29 cellular contexts compared by ENCODE assay signal in the genomic region with DNA sequence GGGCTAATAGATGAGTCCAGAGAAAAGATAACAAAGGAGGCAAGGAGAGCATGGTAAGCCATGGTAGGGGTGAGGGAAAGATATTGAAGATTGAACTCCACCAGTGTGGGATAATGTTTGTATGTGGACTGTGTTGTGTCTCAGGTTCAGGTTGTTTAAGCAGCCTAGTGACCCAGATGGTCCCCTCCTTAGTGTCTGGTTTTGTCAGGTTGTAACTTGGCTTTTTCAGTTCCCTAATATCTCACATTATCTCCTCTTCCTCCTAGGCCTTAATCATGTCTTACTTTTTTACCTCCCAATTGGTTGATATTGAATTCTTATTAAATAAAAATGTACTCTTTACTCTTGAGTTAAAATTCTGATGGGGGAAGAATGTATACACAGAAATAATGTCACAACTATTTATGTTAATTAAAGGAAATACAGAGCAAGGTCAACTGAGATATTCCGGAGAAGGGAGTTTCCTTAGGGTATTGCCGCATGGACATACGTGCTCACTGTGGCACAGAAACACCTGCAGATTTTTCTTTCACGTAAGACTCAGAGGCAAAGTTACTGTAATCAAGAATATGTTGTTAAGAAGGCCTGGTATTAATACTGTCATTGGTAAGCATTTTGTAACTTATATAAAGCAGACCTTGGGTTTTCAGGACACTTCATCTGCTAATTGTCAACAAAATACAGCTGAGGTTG. TPM values are rescaled to one million over a fixed set of nuclear protein-coding genes. Genes with fewer than 3 reads are reported as not detected.
"Had no signal": no experiment of that assay in that cellular context is flagged by ENCODE, and none has a peak within 500 bp of the region (broad histone marks: within the 10 kb centered on the region; RNA-seq: fewer than 3 reads in every experiment).

No MANE protein-coding gene starts in this region.

- ATAC-seq: activated CD4-positive, alpha-beta T cell treated with anti-CD3 and anti-CD28 coated beads for 36 hours; activated CD8-positive, alpha-beta T cell treated with anti-CD3 and anti-CD28 coated beads for 36 hours; activated T-cell treated with anti-CD3 and anti-CD28 coated beads, Interleukin-2, amount 50 U/mL, for 4 hours; activated T-helper 17 cell treated with anti-CD3 and anti-CD28 coated beads, Interleukin-2, amount 50 U/mL, for 72 hours; body of pancreas; effector memory CD8-positive, alpha-beta T cell; foreskin keratinocyte; gastrocnemius medialis; heart left ventricle had no signal

- H3K4me3 Mint-ChIP-seq: activated CD4-positive, alpha-beta T cell treated with anti-CD3 and anti-CD28 coated beads for 36 hours; activated CD4-positive, alpha-beta T cell treated with anti-CD3 and anti-CD28 coated beads, Interleukin-2, amount 10 ng/mL, durations not matched to agents 7 days and 5 days; activated CD8-positive, alpha-beta T cell treated with anti-CD3 and anti-CD28 coated beads for 36 hours; activated naive CD8-positive, alpha-beta T cell; activated T-cell treated with anti-CD3 and anti-CD28 coated beads, Interleukin-2, amount 50 U/mL, for 4 hours; activated T-helper 17 cell treated with anti-CD3 and anti-CD28 coated beads, Interleukin-2, amount 50 U/mL, for 72 hours; effector memory CD8-positive, alpha-beta T cell had no signal

- H3K36me3 Mint-ChIP-seq: activated naive CD8-positive, alpha-beta T cell had no signal

- H3K27me3 Mint-ChIP-seq: activated CD4-positive, alpha-beta T cell treated with anti-CD3 and anti-CD28 coated beads for 36 hours; activated CD4-positive, alpha-beta T cell treated with anti-CD3 and anti-CD28 coated beads, Interleukin-2, amount 10 ng/mL, durations not matched to agents 7 days and 5 days; activated CD8-positive, alpha-beta T cell treated with anti-CD3 and anti-CD28 coated beads for 36 hours; activated T-helper 17 cell treated with anti-CD3 and anti-CD28 coated beads, Interleukin-2, amount 50 U/mL, for 72 hours; effector memory CD8-positive, alpha-beta T cell had no signal

- DNase-seq: activated CD4-positive, alpha-beta T cell treated with anti-CD3 and anti-CD28 coated beads for 36 hours; activated CD4-positive, alpha-beta T cell treated with anti-CD3 and anti-CD28 coated beads, Interleukin-2, amount 10 ng/mL, durations not matched to agents 7 days and 5 days; activated CD4-positive, alpha-beta T cell treated with anti-CD3 and anti-CD28 coated beads, Interleukin-2, amount 50 U/mL, for 4 hours; activated CD4-positive, CD25-positive, alpha-beta regulatory T cell; activated CD4-positive, CD25-positive, alpha-beta regulatory T cell treated with anti-CD3 and anti-CD28 coated beads, Interleukin-2, amount 50 U/mL, for 72 hours; activated CD8-positive, alpha-beta memory T cell treated with anti-CD3 and anti-CD28 coated beads for 24 hours; activated CD8-positive, alpha-beta T cell treated with anti-CD3 and anti-CD28 coated beads for 36 hours; activated effector memory CD4-positive, alpha-beta T cell treated with Interleukin-2 at 50 U/mL for 16 hours; activated gamma-delta T cell treated with Interleukin-2 at 50 U/mL for 16 hours; activated naive CD4-positive, alpha-beta T cell treated with anti-CD3 and anti-CD28 coated beads, Interleukin-2, amount 50 U/mL, for 16 hours; activated naive CD4-positive, alpha-beta T cell treated with Interleukin-2 at 50 U/mL for 16 hours; activated T-cell treated with anti-CD3 and anti-CD28 coated beads, Interleukin-2, amount 50 U/mL, for 4 hours; amniotic stem cell; aorta; body of pancreas; caudate nucleus; cortex of kidney; dermis blood vessel endothelial cell; effector CD4-positive, alpha-beta T cell; effector memory CD8-positive, alpha-beta T cell; erythroblast; foreskin keratinocyte; gastrocnemius medialis; glutamatergic neuron; heart left ventricle; T-helper 2 cell had no signal

- H3K27ac Mint-ChIP-seq: activated CD4-positive, alpha-beta T cell treated with anti-CD3 and anti-CD28 coated beads for 36 hours; activated CD4-positive, alpha-beta T cell treated with anti-CD3 and anti-CD28 coated beads, Interleukin-2, amount 10 ng/mL, durations not matched to agents 7 days and 5 days; activated CD8-positive, alpha-beta T cell treated with anti-CD3 and anti-CD28 coated beads for 36 hours; activated naive CD8-positive, alpha-beta T cell; activated T-helper 17 cell treated with anti-CD3 and anti-CD28 coated beads, Interleukin-2, amount 50 U/mL, for 72 hours; effector memory CD8-positive, alpha-beta T cell had no signal

- H3K4me1 Mint-ChIP-seq: activated CD4-positive, alpha-beta T cell treated with anti-CD3 and anti-CD28 coated beads for 36 hours; activated CD4-positive, alpha-beta T cell treated with anti-CD3 and anti-CD28 coated beads, Interleukin-2, amount 10 ng/mL, durations not matched to agents 7 days and 5 days; activated T-helper 17 cell treated with anti-CD3 and anti-CD28 coated beads, Interleukin-2, amount 50 U/mL, for 72 hours had no signal

- H3K9me3 Mint-ChIP-seq: activated CD4-positive, alpha-beta T cell treated with anti-CD3 and anti-CD28 coated beads, Interleukin-2, amount 10 ng/mL, durations not matched to agents 7 days and 5 days; activated CD8-positive, alpha-beta T cell treated with anti-CD3 and anti-CD28 coated beads for 36 hours; activated T-cell treated with anti-CD3 and anti-CD28 coated beads, Interleukin-2, amount 50 U/mL, for 4 hours had no signal

RNA-seq across cellular contexts. Expression of a gene that starts 23.4 kb away (rescaled TPM):
- total RNA-seq: activated CD4-positive, alpha-beta T cell treated with anti-CD3 and anti-CD28 coated beads for 36 hours; activated CD4-positive, alpha-beta T cell treated with anti-CD3 and anti-CD28 coated beads, Interleukin-2, amount 10 ng/mL, durations not matched to agents 7 days and 5 days; activated CD8-positive, alpha-beta T cell treated with anti-CD3 and anti-CD28 coated beads for 36 hours; activated T-cell treated with anti-CD3 and anti-CD28 coated beads, Interleukin-2, amount 50 U/mL, for 4 hours; activated T-helper 17 cell treated with anti-CD3 and anti-CD28 coated beads, Interleukin-2, amount 50 U/mL, for 72 hours; aorta; foreskin keratinocyte; gastrocnemius medialis; T-helper 1 cell treated with Interleukin-12 subunit alpha and Interleukin-12 subunit beta and Interleukin-4 antibody, amounts not matched to agents 30 ng/mL and 1 ng/mL, for 36 hours had no signal
